4 cellular contexts compared by ENCODE assay signal in the genomic region with DNA sequence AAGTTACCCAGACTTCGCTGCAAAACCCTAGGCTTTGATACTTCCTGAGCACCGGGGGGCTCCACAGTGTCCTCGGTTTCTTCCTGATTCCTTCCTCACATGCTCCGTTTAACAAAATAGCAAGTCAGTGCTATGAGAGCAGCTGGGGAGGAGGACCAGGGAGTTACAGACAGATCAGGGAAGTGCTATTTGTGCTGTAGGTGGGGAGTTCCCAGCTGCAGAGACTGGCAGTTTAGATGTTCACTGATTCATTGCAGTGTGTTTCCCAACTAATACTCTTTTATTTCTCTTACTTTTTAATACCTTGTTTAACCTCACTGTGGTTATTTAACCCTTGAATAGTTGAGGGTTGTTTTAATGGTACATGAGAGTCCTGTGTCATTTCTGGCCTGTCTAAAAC. TPM values are rescaled to one million over a fixed set of nuclear protein-coding genes. Genes with fewer than 3 reads are reported as not detected.
"Had no signal": no experiment of that assay in that cellular context is flagged by ENCODE, and none has a peak within 500 bp of the region (broad histone marks: within the 10 kb centered on the region; RNA-seq: fewer than 3 reads in every experiment).

No MANE protein-coding gene starts in this region.

RNA-seq across cellular contexts. Expression of gene GOLGA8M, which starts 45.8 kb away (rescaled TPM):
- total RNA-seq: activated T-cell treated with anti-CD3 and anti-CD28 coated beads, Interleukin-2, amount 50 U/mL, for 4 hours; bronchial epithelial cell; WTC11 had no signal
- polyA plus RNA-seq: cardiac muscle cell had no signal
